In genomic region chr9:128068656-128069221, GRCh38 we compare ENCODE assay signal across 1 cellular context.
TF ChIP-seq lines count a peak whose summit lies in the region.

No MANE protein-coding gene starts in this region.

TF ChIP-seq in GM12878, 131 proteins besides CTCF, POLR2A, EP300 and RAD21:
- TF ChIP-seq BHLHE40 (IDR thresholded peaks at IDR 0.05; ENCODE audit: borderline replicate concordance in 1 of 2, low read depth in 2 of 2, low read length in 1 of 2) (peak in 1 of 2 experiments; percentile 5; a peak in 1 of 4 replicates), RELB (IDR thresholded peaks at IDR 0.05; ENCODE audit: low read depth) (peak; percentile 37; the same call in 1 of the 2 replicates), NR2F1 (conservative IDR thresholded peaks at IDR 0.05) (peak; percentile 11; the same call in 1 of the 2 replicates), IKZF1 (conservative IDR thresholded peaks at IDR 0.05) (peak; percentile 27; the same call in 1 of the 2 replicates), ESRRA (IDR thresholded peaks at IDR 0.05; ENCODE audit: low read length) (no peak), PAX8 (IDR thresholded peaks at IDR 0.05) (no peak), IKZF2 (IDR thresholded peaks at IDR 0.05) (peak; percentile 48 to 58; a peak in 3 of 4 replicates)
